In genomic region chr7:35468606-35469005, GRCh38 we compare ENCODE assay signal across 1 cellular context.
TF ChIP-seq lines count a peak whose summit lies in the region.

No MANE protein-coding gene starts in this region.

TF ChIP-seq in HCT116, 20 proteins besides CTCF, POLR2A, EP300 and RAD21 (continued from another document):
- no peak for TF ChIP-seq REST (IDR thresholded peaks at IDR 0.05; ENCODE audit: low read depth)
- no peak for TF ChIP-seq ZFX (IDR thresholded peaks at IDR 0.05)
- TF ChIP-seq ELF1 (IDR thresholded peaks at IDR 0.05; ENCODE audit: borderline replicate concordance, low read depth), result no peak
- TF ChIP-seq, protein P1, sequence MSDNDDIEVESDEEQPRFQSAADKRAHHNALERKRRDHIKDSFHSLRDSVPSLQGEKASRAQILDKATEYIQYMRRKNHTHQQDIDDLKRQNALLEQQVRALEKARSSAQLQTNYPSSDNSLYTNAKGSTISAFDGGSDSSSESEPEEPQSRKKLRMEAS (IDR thresholded peaks at IDR 0.05), result no peak
- TF ChIP-seq SP1 (IDR thresholded peaks at IDR 0.05; ENCODE audit: low read depth), result no peak
- no peak for TF ChIP-seq EZH2 (IDR thresholded peaks at IDR 0.05)
- no peak for TF ChIP-seq SRF (IDR thresholded peaks at IDR 0.05; ENCODE audit: low read depth)
- TF ChIP-seq ZNF274 (IDR thresholded peaks at IDR 0.05; ENCODE audit: low read depth, low read length), result no peak
- no peak for TF ChIP-seq EGR1 (IDR thresholded peaks at IDR 0.05; ENCODE audit: low read depth)
- TF ChIP-seq CEBPB (IDR thresholded peaks at IDR 0.05; ENCODE audit: low read depth), result no peak
